12 cellular contexts compared by ENCODE assay signal in the genomic region with DNA sequence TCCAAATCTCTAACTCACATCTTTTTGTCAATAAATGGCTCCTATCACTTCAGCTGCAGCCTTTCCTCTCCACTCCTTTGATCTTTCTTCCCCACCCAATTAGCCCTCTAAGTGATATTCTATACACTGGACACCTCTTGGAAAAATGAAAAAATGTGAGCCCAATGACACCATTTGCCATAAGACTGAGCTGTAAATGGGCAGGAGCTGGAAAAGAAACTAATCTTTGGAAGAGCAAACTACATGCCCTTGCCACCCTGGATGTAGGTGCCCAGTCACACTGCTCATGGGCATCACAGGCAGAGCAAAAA.
A peak's percentile ranks its signal among the peaks of the same experiment; 100 is the strongest.
DNase-seq lines count a peak whose midpoint lies in the region; TF ChIP-seq lines count a peak whose summit lies in the region.
"Had no signal": no experiment of that assay in that cellular context is flagged by ENCODE, and none has a peak within 500 bp of the region (broad histone marks: within the 10 kb centered on the region; RNA-seq: fewer than 3 reads in every experiment).

No MANE protein-coding gene starts in this region.

- no peak overlapping the region for H3K9ac ChIP-seq in BLaER1 treated with 17β-estradiol and CSF1 and Interleukin-3, amounts not matched to agents 10 nM and 100 nM
- H3K9ac ChIP-seq in MM.1S (ENCODE audit: low read length) (peak overlapping the region; percentile 52), neural cell (ENCODE audit: low read length) (peak overlapping the region; percentile 46)

- no peak for TF ChIP-seq CTCF in MM.1S (IDR thresholded peaks at IDR 0.05; ENCODE audit: low read length)
- no peak for TF ChIP-seq CTCF in neural cell (IDR thresholded peaks at IDR 0.05; ENCODE audit: poor library complexity, severe bottlenecking)

- DNase-seq in MM.1S = no peak
- no peak for DNase-seq in epithelial cell of prostate (ENCODE audit: low read depth, low spot score)
- no peak for DNase-seq in NCI-H1105 treated with DMSO at 0.1 percent for 48 hours (lab: John Stamatoyannopoulos, UW)
- no peak for DNase-seq in activated gamma-delta T cell (lab: John Stamatoyannopoulos, UW)
- no peak for DNase-seq in NCI-H187 (lab: John Stamatoyannopoulos, UW)
- DNase-seq in HUDEP-2 (lab: John Stamatoyannopoulos, UW; ENCODE audit: unreplicated experiment in 76 of 76) = no peak
- DNase-seq: NCI-H226, nucleus accumbens, PC-9 had no signal

- H3K4me1 ChIP-seq in BLaER1 treated with 17β-estradiol and CSF1 and Interleukin-3, amounts not matched to agents 10 nM and 100 nM = peaks cover 18 to 39% (median 27%) of the 10 kb centered on the region in 10 experiments; a peak in 19 of 20 replicates
- H3K4me1 ChIP-seq in MM.1S (ENCODE audit: low read length) = peaks cover 33% of the 10 kb centered on the region

- no peak overlapping the region for H3K4me3 ChIP-seq in BLaER1 treated with 17β-estradiol and CSF1 and Interleukin-3, amounts not matched to agents 10 nM and 100 nM
- peak overlapping the region; percentile 30 for H3K4me3 ChIP-seq in MM.1S (ENCODE audit: low read length)
- no peak overlapping the region for H3K4me3 ChIP-seq in neural cell (ENCODE audit: low read length)
- H3K4me3 ChIP-seq: body of pancreas, PC-9 had no signal

- TF ChIP-seq EP300 in neural cell (conservative IDR thresholded peaks at IDR 0.05; ENCODE audit: poor library complexity, severe bottlenecking) = no peak

- H3F3A ChIP-seq in MM.1S (ENCODE audit: insufficient read depth, low read length) (peaks cover 28% of the 10 kb centered on the region), neural cell (ENCODE audit: insufficient read depth, low read length, poor library complexity, severe bottlenecking) (no peaks in the 10 kb centered on the region)

- H3K27me3 ChIP-seq in BLaER1 treated with 17β-estradiol and CSF1 and Interleukin-3, amounts not matched to agents 10 nM and 100 nM = no peaks in the 10 kb centered on the region
- H3K27me3 ChIP-seq in MM.1S (replicated peaks; ENCODE audit: insufficient read depth, low read length) = no peaks in the 10 kb centered on the region
- no peaks in the 10 kb centered on the region for H3K27me3 ChIP-seq in neural cell (ENCODE audit: insufficient read depth, low read depth, low read length)
- H3K27me3 ChIP-seq: body of pancreas had no signal

- peaks cover 39 to 84% (median 52%) of the 10 kb centered on the region in 11 experiments for H3K36me3 ChIP-seq in BLaER1 treated with 17β-estradiol and CSF1 and Interleukin-3, amounts not matched to agents 10 nM and 100 nM
- H3K36me3 ChIP-seq in MM.1S (replicated peaks; ENCODE audit: insufficient read depth, low read length) (no peaks in the 10 kb centered on the region; the same call in 1 of the 2 replicates), neural cell (ENCODE audit: insufficient read depth, low read length) (no peaks in the 10 kb centered on the region)

- TF ChIP-seq RAD21 in neural cell (conservative IDR thresholded peaks at IDR 0.05) = no peak

- H3K9me2 ChIP-seq in MM.1S (replicated peaks; ENCODE audit: insufficient read depth, low read length) = no peaks in the 10 kb centered on the region
- no peaks in the 10 kb centered on the region for H3K9me2 ChIP-seq in neural cell (ENCODE audit: insufficient read depth, low read length)

- H4K20me1 ChIP-seq in BLaER1 treated with 17β-estradiol and CSF1 and Interleukin-3, amounts not matched to agents 10 nM and 100 nM = peaks cover 0 to 24% (median 10%) of the 10 kb centered on the region in 11 experiments; a peak in 10 of 22 replicates
- no peaks in the 10 kb centered on the region for H4K20me1 ChIP-seq in MM.1S (ENCODE audit: insufficient read depth, low read length)
- no peaks in the 10 kb centered on the region for H4K20me1 ChIP-seq in neural cell (ENCODE audit: insufficient read depth)

- H3K4me2 ChIP-seq in BLaER1 treated with 17β-estradiol and CSF1 and Interleukin-3, amounts not matched to agents 10 nM and 100 nM = peak overlapping the region in 7 of 11 experiments; percentile 45 to 67 (median 58); a peak in 12 of 22 replicates
- peak overlapping the region; percentile 66 for H3K4me2 ChIP-seq in MM.1S (ENCODE audit: low read depth, low read length)
- H3K4me2 ChIP-seq in neural cell (ENCODE audit: low read length) = peak overlapping the region; percentile 8
- H3K4me2 ChIP-seq: PC-9 had no signal

- H3K27ac ChIP-seq in BLaER1 treated with 17β-estradiol and CSF1 and Interleukin-3, amounts not matched to agents 10 nM and 100 nM = no peak overlapping the region
- peak overlapping the region; percentile 96 for H3K27ac ChIP-seq in MM.1S (ENCODE audit: low read length)
- H3K27ac ChIP-seq in epithelial cell of prostate = peak overlapping the region; percentile 26
- H3K27ac ChIP-seq in neural cell (ENCODE audit: low read length) = peak overlapping the region; percentile 68
- H3K27ac ChIP-seq: PC-9 had no signal

- peaks cover 0 to 12% (median 11%) of the 10 kb centered on the region in 11 experiments; a peak in 18 of 22 replicates for H3K9me3 ChIP-seq in BLaER1 treated with 17β-estradiol and CSF1 and Interleukin-3, amounts not matched to agents 10 nM and 100 nM (replicated peaks in 1 of 11)
- H3K9me3 ChIP-seq in MM.1S (replicated peaks; ENCODE audit: insufficient read depth, low read length) (no peaks in the 10 kb centered on the region), neural cell (ENCODE audit: low read length) (no peaks in the 10 kb centered on the region)
- H3K9me3 ChIP-seq: body of pancreas had no signal

- H3K79me2 ChIP-seq in MM.1S (ENCODE audit: low read length) (peaks cover 5% of the 10 kb centered on the region; the same call in 1 of the 2 replicates), neural cell (replicated peaks; ENCODE audit: insufficient read depth, low read length) (no peaks in the 10 kb centered on the region)

- H2AFZ ChIP-seq in MM.1S (ENCODE audit: low read length) (peak overlapping the region; percentile 10; the same call in 1 of the 2 replicates), neural cell (ENCODE audit: low read depth, low read length) (no peak overlapping the region)
- H2AFZ ChIP-seq: PC-9 had no signal

TF ChIP-seq in neural cell, 6 proteins besides CTCF, POLR2A, EP300 and RAD21:
- TF ChIP-seq, protein P1, sequence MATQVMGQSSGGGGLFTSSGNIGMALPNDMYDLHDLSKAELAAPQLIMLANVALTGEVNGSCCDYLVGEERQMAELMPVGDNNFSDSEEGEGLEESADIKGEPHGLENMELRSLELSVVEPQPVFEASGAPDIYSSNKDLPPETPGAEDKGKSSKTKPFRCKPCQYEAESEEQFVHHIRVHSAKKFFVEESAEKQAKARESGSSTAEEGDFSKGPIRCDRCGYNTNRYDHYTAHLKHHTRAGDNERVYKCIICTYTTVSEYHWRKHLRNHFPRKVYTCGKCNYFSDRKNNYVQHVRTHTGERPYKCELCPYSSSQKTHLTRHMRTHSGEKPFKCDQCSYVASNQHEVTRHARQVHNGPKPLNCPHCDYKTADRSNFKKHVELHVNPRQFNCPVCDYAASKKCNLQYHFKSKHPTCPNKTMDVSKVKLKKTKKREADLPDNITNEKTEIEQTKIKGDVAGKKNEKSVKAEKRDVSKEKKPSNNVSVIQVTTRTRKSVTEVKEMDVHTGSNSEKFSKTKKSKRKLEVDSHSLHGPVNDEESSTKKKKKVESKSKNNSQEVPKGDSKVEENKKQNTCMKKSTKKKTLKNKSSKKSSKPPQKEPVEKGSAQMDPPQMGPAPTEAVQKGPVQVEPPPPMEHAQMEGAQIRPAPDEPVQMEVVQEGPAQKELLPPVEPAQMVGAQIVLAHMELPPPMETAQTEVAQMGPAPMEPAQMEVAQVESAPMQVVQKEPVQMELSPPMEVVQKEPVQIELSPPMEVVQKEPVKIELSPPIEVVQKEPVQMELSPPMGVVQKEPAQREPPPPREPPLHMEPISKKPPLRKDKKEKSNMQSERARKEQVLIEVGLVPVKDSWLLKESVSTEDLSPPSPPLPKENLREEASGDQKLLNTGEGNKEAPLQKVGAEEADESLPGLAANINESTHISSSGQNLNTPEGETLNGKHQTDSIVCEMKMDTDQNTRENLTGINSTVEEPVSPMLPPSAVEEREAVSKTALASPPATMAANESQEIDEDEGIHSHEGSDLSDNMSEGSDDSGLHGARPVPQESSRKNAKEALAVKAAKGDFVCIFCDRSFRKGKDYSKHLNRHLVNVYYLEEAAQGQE (IDR thresholded peaks at IDR 0.05; ENCODE audit: borderline replicate concordance) = no peak
- no peak for TF ChIP-seq EZH2 (IDR thresholded peaks at IDR 0.05; ENCODE audit: borderline replicate concordance, insufficient read depth, low read length, poor library complexity, severe bottlenecking)
- no peak for TF ChIP-seq TAF1 (IDR thresholded peaks at IDR 0.05; ENCODE audit: low read depth)
- TF ChIP-seq MXI1 (conservative IDR thresholded peaks at IDR 0.05; ENCODE audit: poor library complexity, severe bottlenecking) = no peak
- TF ChIP-seq SMC3 (conservative IDR thresholded peaks at IDR 0.05; ENCODE audit: poor library complexity) = no peak
- no peak for TF ChIP-seq POLR2AphosphoS5 (IDR thresholded peaks at IDR 0.05)

Comparison
In these comparisons a context has a peak if more than half of its experiments do, and no peak if none do; other contexts are left out.
1. H3K27ac ChIP-seq: peak in MM.1S (single experiment), epithelial cell of prostate (single experiment) and neural cell (single experiment); none in BLaER1 treated with 17β-estradiol and CSF1 and Interleukin-3, amounts not matched to agents 10 nM and 100 nM (0 of 11).
2. H3K4me2 ChIP-seq: peak in every context shown above with its lines; median percentile 66 in MM.1S; 58 in BLaER1 treated with 17β-estradiol and CSF1 and Interleukin-3, amounts not matched to agents 10 nM and 100 nM; 8 in neural cell.
3. H3K9ac ChIP-seq: peak in MM.1S (single experiment) and neural cell (single experiment); none in BLaER1 treated with 17β-estradiol and CSF1 and Interleukin-3, amounts not matched to agents 10 nM and 100 nM (0 of 11).